Comparison of ENCODE assay signal across 8 cellular contexts in the genomic region with DNA sequence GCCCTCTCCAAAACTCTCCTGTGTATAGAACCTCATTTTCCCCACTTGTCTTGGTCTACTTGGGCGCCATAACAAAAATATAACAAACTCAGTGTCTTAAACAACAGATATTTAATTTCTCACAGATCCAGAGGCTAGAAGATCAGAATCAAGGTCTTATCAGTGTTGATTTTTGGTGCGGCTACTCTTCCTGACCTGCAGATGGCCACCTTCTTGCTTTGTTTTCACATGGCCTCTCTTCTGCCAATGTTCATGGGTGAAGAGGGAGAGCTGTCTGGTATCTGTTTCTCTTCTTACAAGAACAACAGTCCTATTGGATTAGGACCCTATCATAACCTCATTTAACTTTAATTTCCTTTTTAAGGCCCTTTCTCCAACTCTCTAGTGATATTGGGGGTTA.
DNase-seq lines count a peak whose midpoint lies in the region; ATAC-seq and TF ChIP-seq lines count a peak whose summit lies in the region.

No MANE protein-coding gene starts in this region.

- no peak for ATAC-seq in HG02678 (IDR thresholded peaks at IDR 0.05; ENCODE audit: unreplicated experiment)
- no peak for ATAC-seq in GM19324 (IDR thresholded peaks at IDR 0.05; ENCODE audit: low FRiP score, unreplicated experiment)
- ATAC-seq in GM19455 (IDR thresholded peaks at IDR 0.05; ENCODE audit: unreplicated experiment), result no peak

- no peaks in the 10 kb centered on the region for H3K36me3 Mint-ChIP-seq in CD14-positive monocyte

- H3K27ac Mint-ChIP-seq in CD14-positive monocyte, result peak overlapping the region in 1 of 7 donors; percentile 68

- TF ChIP-seq CTCF in GM13977 (IDR thresholded peaks at IDR 0.05; ENCODE audit: extremely low read depth, insufficient read depth, missing control alignments) (peak; percentile 46), fibroblast of mammary gland (conservative IDR thresholded peaks at IDR 0.05; ENCODE audit: control insufficient read depth, insufficient read depth, low read depth, low read length) (peak; percentile 18), CD14-positive monocyte (IDR thresholded peaks at IDR 0.05) (no peak)

- H3K27me3 Mint-ChIP-seq in CD14-positive monocyte (ENCODE audit: low read depth in 3 of 3), result no peaks in the 10 kb centered on the region

- H3K4me3 ChIP-seq in fibroblast of mammary gland (ENCODE audit: control insufficient read depth, low read depth, low read length), result no peak overlapping the region

- peaks cover 0 to 2% (median 0%) of the 10 kb centered on the region in 7 donors for H3K9me3 Mint-ChIP-seq in CD14-positive monocyte

- in situ Hi-C loops in GM13977 (cut with MboI; ENCODE audit: low pct_unique_long_range_greater_than_20kb, low sequenced_read_pairs, unreplicated experiment), result no loop called here

- intact Hi-C loops in CD14-positive monocyte (cut with micrococcal nuclease), result no loop called here

- DNase-seq in A172 (ENCODE audit: low spot score) (peak; percentile 44), GM13977 (ENCODE audit: low spot score) (no peak), NCI-H82 treated with DMSO at 0.1 percent for 48 hours (lab: John Stamatoyannopoulos, UW; ENCODE audit: unreplicated experiment) (peak; percentile 4), fibroblast of mammary gland (ENCODE audit: low read depth) (peak; percentile 5), CD14-positive monocyte (ENCODE audit: low spot score) (no peak)

- no peak overlapping the region for H3K4me3 Mint-ChIP-seq in CD14-positive monocyte

- H3K4me1 Mint-ChIP-seq in CD14-positive monocyte, result no peaks in the 10 kb centered on the region

Comparison
In these comparisons a context has a peak if more than half of its experiments do, and no peak if none do; other contexts are left out.
1. DNase-seq: peak in A172 (single experiment), NCI-H82 treated with DMSO at 0.1 percent for 48 hours (single experiment) and fibroblast of mammary gland (single experiment); none in GM13977 (single experiment) and CD14-positive monocyte (single experiment).